Comparison of ENCODE assay signal across 12 cellular contexts in the genomic region with DNA sequence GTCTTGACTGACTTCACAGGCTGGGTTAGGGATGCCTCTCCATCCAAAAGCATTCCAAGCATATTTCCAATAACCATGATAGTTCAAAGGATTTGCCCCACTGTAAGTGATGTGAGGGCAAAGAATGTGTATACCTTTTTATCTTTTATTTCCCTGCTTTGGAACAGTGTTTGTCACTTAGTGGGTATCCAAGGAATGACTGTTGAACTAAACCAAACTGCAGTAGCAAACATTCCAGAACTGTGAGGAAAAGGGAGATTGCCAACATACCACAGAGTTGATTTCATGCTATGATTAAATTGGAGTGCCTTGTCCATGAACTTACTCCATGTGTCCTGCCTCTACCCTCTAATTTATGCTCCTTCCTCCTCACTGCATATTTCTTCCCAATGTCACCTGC.
DNase-seq lines count a peak whose midpoint lies in the region; ATAC-seq and TF ChIP-seq lines count a peak whose summit lies in the region.
"Had no signal": no experiment of that assay in that cellular context is flagged by ENCODE, and none has a peak within 500 bp of the region (broad histone marks: within the 10 kb centered on the region; RNA-seq: fewer than 3 reads in every experiment).

No MANE protein-coding gene starts in this region.

- TF ChIP-seq CTCF in retinal pigment epithelial cell (conservative IDR thresholded peaks at IDR 0.05; ENCODE audit: low read depth, low read length) (no peak), spleen (IDR thresholded peaks at IDR 0.05 in 8 of 11, conservative IDR thresholded peaks at IDR 0.05 in 3 of 11) (no peak)

- peak overlapping the region; percentile 32 for H3K27ac ChIP-seq in SJCRH30
- no peak overlapping the region for H3K27ac ChIP-seq in spleen
- H3K27ac ChIP-seq: PC-9 had no signal

- H3K4me1 ChIP-seq in SJCRH30 = peaks cover 21% of the 10 kb centered on the region
- no peaks in the 10 kb centered on the region for H3K4me1 ChIP-seq in spleen

- H3K36me3 ChIP-seq in SJCRH30 (no peaks in the 10 kb centered on the region), spleen (no peaks in the 10 kb centered on the region)

- no peak overlapping the region for H3K4me3 ChIP-seq in SJCRH30
- no peak overlapping the region for H3K4me3 ChIP-seq in retinal pigment epithelial cell (ENCODE audit: low read length)
- H3K4me3 ChIP-seq in spleen = no peak overlapping the region
- H3K4me3 ChIP-seq: PC-9 had no signal

- H3K27me3 ChIP-seq in SJCRH30 (no peaks in the 10 kb centered on the region), spleen (replicated peaks in 1 of 7) (no peaks in the 10 kb centered on the region)

- intact Hi-C loops in spleen (cut with DNase I; ENCODE audit: low total_unique reads) = no loop called here

- H3K9me3 ChIP-seq in SJCRH30 (replicated peaks) = no peaks in the 10 kb centered on the region; the same call in 1 of the 2 replicates
- H3K9me3 ChIP-seq in spleen = no peaks in the 10 kb centered on the region

- no peak for ATAC-seq in GM21825 (IDR thresholded peaks at IDR 0.05; ENCODE audit: unreplicated experiment)
- ATAC-seq in GM18870 (IDR thresholded peaks at IDR 0.05; ENCODE audit: unreplicated experiment) = no peak
- ATAC-seq: activated naive CD8-positive, alpha-beta T cell treated with anti-CD3 and anti-CD28 coated beads, Interleukin-2, amount 50 U/mL, for 24 hours had no signal

- no peak for TF ChIP-seq POLR2A in spleen (IDR thresholded peaks at IDR 0.05)

- DNase-seq in GM04503 (ENCODE audit: low read depth) (peak; percentile 96), SJCRH30 (peak; percentile 9 to 20), fibroblast of gingiva (ENCODE audit: low read depth) (peak; percentile 52), retinal pigment epithelial cell (ENCODE audit: low read depth) (peak; percentile 46), spleen (no peak), NCI-H146 (lab: John Stamatoyannopoulos, UW) (no peak)
- DNase-seq: activated naive CD8-positive, alpha-beta T cell treated with anti-CD3 and anti-CD28 coated beads, Interleukin-2, amount 50 U/mL, for 24 hours; effector memory CD4-positive, alpha-beta T cell; PC-9; substantia nigra had no signal

Comparison
In these comparisons a context has a peak if more than half of its experiments do, and no peak if none do; other contexts are left out.
1. DNase-seq: peak in GM04503 (single experiment), SJCRH30 (2 of 2), fibroblast of gingiva (single experiment) and retinal pigment epithelial cell (single experiment); none in spleen (single experiment) and NCI-H146 (single experiment).